Comparison of ENCODE assay signal across 22 cellular contexts in the genomic region with DNA sequence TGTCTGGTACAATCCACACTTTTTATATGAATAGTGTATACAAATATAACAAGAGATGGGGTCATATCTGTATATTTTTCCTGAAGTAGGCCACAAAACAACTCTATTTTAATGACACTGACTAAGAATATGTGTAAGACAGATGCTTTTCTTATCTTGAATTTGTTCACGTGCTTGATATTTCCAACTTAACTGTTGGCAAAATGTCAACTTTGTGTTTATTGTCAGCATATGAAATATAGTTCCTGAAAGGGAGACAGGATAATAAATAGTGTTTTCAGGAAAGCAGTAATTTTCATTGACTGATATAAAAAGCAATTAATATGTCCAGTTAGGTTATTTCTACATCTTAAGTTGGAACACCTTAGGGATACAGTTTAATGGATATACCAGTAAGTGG. TPM values are rescaled to one million over a fixed set of nuclear protein-coding genes. Genes with fewer than 3 reads are reported as not detected.
"Had no signal": no experiment of that assay in that cellular context is flagged by ENCODE, and none has a peak within 500 bp of the region (broad histone marks: within the 10 kb centered on the region; RNA-seq: fewer than 3 reads in every experiment).

No MANE protein-coding gene starts in this region.

- H3K9me3 ChIP-seq: tibial artery, upper lobe of left lung, uterus had no signal

- H3K27ac ChIP-seq: coronary artery, dorsolateral prefrontal cortex, hepatocyte, psoas muscle, spleen, upper lobe of left lung, uterus had no signal

- H3K27me3 ChIP-seq: dorsolateral prefrontal cortex, hepatocyte, spleen, tibial artery, upper lobe of left lung, uterus had no signal

- H3K79me2 ChIP-seq: hepatocyte had no signal

- H3K4me2 ChIP-seq: hepatocyte had no signal

- H3K4me1 ChIP-seq: psoas muscle, spleen, upper lobe of left lung, uterus had no signal

- H3K36me3 ChIP-seq: spleen, upper lobe of left lung, uterus had no signal

- DNase-seq: dorsolateral prefrontal cortex; effector CD8-positive, alpha-beta T cell; foreskin fibroblast; head of caudate nucleus; kidney; left cardiac atrium; left ventricle myocardium superior; mesendoderm; naive thymus-derived CD4-positive, alpha-beta T cell; nephron progenitor cell; psoas muscle; spleen; stimulated activated CD4-positive, alpha-beta T cell treated with anti-CD3 and anti-CD28 coated beads, Interleukin-15, amount 100 ng/mL, for 24 hours; stimulated activated CD4-positive, alpha-beta T cell treated with anti-CD3 and anti-CD28 coated beads, Interleukin-1b, Interleukin-23, amount 100 ng/mL, for 48 hours; stimulated activated CD4-positive, alpha-beta T cell treated with anti-CD3 and anti-CD28 coated beads, Interleukin-4, amount 100 ng/mL, for 24 hours; tibial artery; upper lobe of left lung; uterus had no signal

- H3K4me3 ChIP-seq: coronary artery, dorsolateral prefrontal cortex, hepatocyte, lung, psoas muscle, spleen, tibial artery, upper lobe of left lung, uterus had no signal

- H2AFZ ChIP-seq: hepatocyte had no signal

RNA-seq across cellular contexts. Expression of a gene that starts 27.8 kb away (rescaled TPM):
- total RNA-seq: mononuclear cell; naive thymus-derived CD4-positive, alpha-beta T cell had no signal
- polyA plus RNA-seq: naive thymus-derived CD4-positive, alpha-beta T cell had no signal
